10 cellular contexts compared by ENCODE assay signal in the genomic region with DNA sequence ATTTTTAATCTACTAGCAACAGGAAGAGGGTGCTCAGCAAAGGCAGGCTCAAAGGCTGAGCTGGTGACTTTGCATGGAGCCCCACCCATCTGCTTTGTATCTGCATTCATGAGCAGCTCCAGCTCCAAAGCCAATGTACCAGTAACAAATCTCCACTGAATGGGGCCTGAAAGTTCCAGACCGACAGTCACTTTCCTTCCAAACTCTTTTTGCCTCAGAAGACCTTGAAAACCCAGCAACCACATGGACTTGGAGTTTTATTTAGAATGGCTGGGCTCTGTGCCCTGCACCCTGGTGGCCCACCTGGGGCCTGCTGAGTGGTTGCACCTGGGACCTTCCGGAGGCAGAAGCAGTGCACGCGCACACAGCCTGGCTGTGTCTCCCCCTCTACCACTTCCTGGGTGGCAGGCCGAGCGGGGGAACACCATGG.
DNase-seq lines count a peak whose midpoint lies in the region; ATAC-seq lines count a peak whose summit lies in the region.
"Had no signal": no experiment of that assay in that cellular context is flagged by ENCODE, and none has a peak within 500 bp of the region (broad histone marks: within the 10 kb centered on the region; RNA-seq: fewer than 3 reads in every experiment).

No MANE protein-coding gene starts in this region.

- peak; percentile 53 to 64 for ATAC-seq in activated CD4-positive, CD25-positive, alpha-beta regulatory T cell treated with anti-CD3 and anti-CD28 coated beads, Interleukin-2, amount 50 U/mL, for 24 hours
- no peak for ATAC-seq in HG03175 (IDR thresholded peaks at IDR 0.05; ENCODE audit: unreplicated experiment)

- peaks cover 7% of the 10 kb centered on the region for H3K4me1 ChIP-seq in adipocyte (ENCODE audit: control insufficient read depth, insufficient read depth, low read length)

- H3K9ac ChIP-seq in adipocyte (ENCODE audit: low read length): no peak overlapping the region

- peak; percentile 30 for DNase-seq in activated CD4-positive, alpha-beta T cell treated with anti-CD3 and anti-CD28 coated beads for 48 hours
- no peak for DNase-seq in activated CD4-positive, alpha-beta T cell treated with anti-CD3 and anti-CD28 coated beads for 1 hour
- peak; percentile 11 for DNase-seq in adipocyte (ENCODE audit: low read depth)
- peak; percentile 34 for DNase-seq in stimulated activated CD8-positive, alpha-beta memory T cell treated with anti-CD3 and anti-CD28 coated beads, Interleukin-4, amount 100 ng/mL, for 48 hours
- no peak for DNase-seq in effector CD8-positive, alpha-beta T cell (lab: John Stamatoyannopoulos, UW)
- DNase-seq in SW480 (ENCODE audit: low spot score): no peak
- DNase-seq: cortex of kidney, DMS153 had no signal

- H3K36me3 ChIP-seq in adipocyte (ENCODE audit: control insufficient read depth, insufficient read depth, low read length, severe bottlenecking): no peaks in the 10 kb centered on the region

- peaks cover 7% of the 10 kb centered on the region for H3K27me3 ChIP-seq in adipocyte (replicated peaks; ENCODE audit: control insufficient read depth, insufficient read depth, low read length)

- H3K9me3 ChIP-seq in adipocyte (ENCODE audit: control insufficient read depth, low read length): peaks cover 5% of the 10 kb centered on the region

- H3K4me3 ChIP-seq in adipocyte (ENCODE audit: low read length): no peak overlapping the region

Comparison
In these comparisons a context has a peak if more than half of its experiments do, and no peak if none do; other contexts are left out.
1. DNase-seq: peak in activated CD4-positive, alpha-beta T cell treated with anti-CD3 and anti-CD28 coated beads for 48 hours (single experiment), adipocyte (single experiment) and stimulated activated CD8-positive, alpha-beta memory T cell treated with anti-CD3 and anti-CD28 coated beads, Interleukin-4, amount 100 ng/mL, for 48 hours (single experiment); none in activated CD4-positive, alpha-beta T cell treated with anti-CD3 and anti-CD28 coated beads for 1 hour (single experiment), effector CD8-positive, alpha-beta T cell (single experiment) and SW480 (single experiment).